Comparison of ENCODE assay signal across 8 cellular contexts in genomic region chr19:43534811-43535761, GRCh38. TPM values are rescaled to one million over a fixed set of nuclear protein-coding genes. Genes with fewer than 3 reads are reported as not detected.
DNase-seq lines count a peak whose midpoint lies in the region; ATAC-seq and TF ChIP-seq lines count a peak whose summit lies in the region.

No MANE protein-coding gene starts in this region.

- H3K36me3 ChIP-seq in CD8-positive, alpha-beta T cell (ENCODE audit: insufficient read depth, low read length), result no peaks in the 10 kb centered on the region
- H3K36me3 ChIP-seq in gastroesophageal sphincter (peaks cover 0 to 32% of the 10 kb centered on the region in 2 donors), neutrophil (peaks cover 27% of the 10 kb centered on the region)

- POLR2A ChIA-PET in CD8-positive, alpha-beta T cell (lab: Charles Lee), result interaction anchor here (1.5 to 1.8 kb wide), 2 partner anchors 28 to 71 kb away, joined by 4 to 5 read pairs; no protein-coding TSS in a partner anchor

- peak in 4 of 7 experiments; percentile 36 to 61 (median 39) for DNase-seq in CD8-positive, alpha-beta T cell
- DNase-seq in HuH-7.5 (ENCODE audit: low spot score), result peak; percentile 71
- no peak for DNase-seq in DMS79 treated with DMSO at 0.1 percent for 48 hours (lab: John Stamatoyannopoulos, UW)
- no peak for DNase-seq in DMS114 treated with DMSO at 0.1 percent for 48 hours (lab: John Stamatoyannopoulos, UW; ENCODE audit: unreplicated experiment)

- TF ChIP-seq EP300 in gastroesophageal sphincter (IDR thresholded peaks at IDR 0.05), result no peak

- CTCF ChIA-PET in CD8-positive, alpha-beta T cell (lab: Charles Lee), result interaction anchor here (0.8 to 5.6 kb wide), 9 partner anchors 9 to 96 kb away, joined by 3 to 46 read pairs (median 3); partner anchors contain the start of genes IRGQ and ZNF576

- H3K27me3 ChIP-seq in CD8-positive, alpha-beta T cell (ENCODE audit: insufficient read depth, low read length), result no peaks in the 10 kb centered on the region
- no peaks in the 10 kb centered on the region for H3K27me3 ChIP-seq in gastroesophageal sphincter
- no peaks in the 10 kb centered on the region for H3K27me3 ChIP-seq in neutrophil

- no peak for TF ChIP-seq CTCF in CD8-positive, alpha-beta T cell (IDR thresholded peaks at IDR 0.05)
- TF ChIP-seq CTCF in gastroesophageal sphincter (IDR thresholded peaks at IDR 0.05) (peak in 3 of 4 experiments; percentile 69 to 83 (median 81)), neutrophil (IDR thresholded peaks at IDR 0.05) (no peak)

- WGBS in gastroesophageal sphincter (ENCODE audit: low coverage in 1 of 2), 2 donors, result 40 to 60% methylated on average over 1 to 5 of the region's 62 CpGs

- intact Hi-C loops in CD8-positive, alpha-beta T cell (cut with DNase I, micrococcal nuclease), result loop anchor here (1.0 to 10.0 kb wide), 4 partner anchors 40 to 220 kb away; partner anchors contain the start of genes IRGQ (in 1 of the 2), PINLYP (in 1 of the 2), SMG9 (in 1 of the 2) and XRCC1 (in 1 of the 2)

- ATAC-seq in CD8-positive, alpha-beta T cell, result no peak
- no peak for ATAC-seq in activated T-helper 17 cell treated with anti-CD3 and anti-CD28 coated beads, Interleukin-2, amount 50 U/mL, for 72 hours (replicated peaks)
- ATAC-seq in gastroesophageal sphincter (peak; percentile 11), GM19452 (IDR thresholded peaks at IDR 0.05; ENCODE audit: unreplicated experiment) (no peak)

- no peak overlapping the region for H3K27ac Mint-ChIP-seq in CD8-positive, alpha-beta T cell
- H3K27ac Mint-ChIP-seq in activated T-helper 17 cell treated with anti-CD3 and anti-CD28 coated beads, Interleukin-2, amount 50 U/mL, for 72 hours, result peak overlapping the region; percentile 11

- no peak overlapping the region for H3K27ac ChIP-seq in CD8-positive, alpha-beta T cell (ENCODE audit: low read depth, low read length)
- H3K27ac ChIP-seq in gastroesophageal sphincter, result peak overlapping the region; percentile 57 to 96 (median 90)
- H3K27ac ChIP-seq in neutrophil, result peak overlapping the region; percentile 77

- H3K9me3 Mint-ChIP-seq in CD8-positive, alpha-beta T cell, result peaks cover 4% of the 10 kb centered on the region
- peaks cover 5% of the 10 kb centered on the region for H3K9me3 Mint-ChIP-seq in activated T-helper 17 cell treated with anti-CD3 and anti-CD28 coated beads, Interleukin-2, amount 50 U/mL, for 72 hours

- peaks cover 7% of the 10 kb centered on the region for H3K4me1 ChIP-seq in CD8-positive, alpha-beta T cell (ENCODE audit: insufficient read depth, low read length)
- peaks cover 0 to 37% (median 11%) of the 10 kb centered on the region in 3 donors for H3K4me1 ChIP-seq in gastroesophageal sphincter
- peaks cover 18 to 21% of the 10 kb centered on the region in 2 experiments for H3K4me1 ChIP-seq in neutrophil (ENCODE audit: control insufficient read depth in 1 of 2, insufficient read depth in 1 of 2, low read depth in 1 of 2, low read length in 1 of 2)

- no peaks in the 10 kb centered on the region for H3K27me3 Mint-ChIP-seq in CD8-positive, alpha-beta T cell (ENCODE audit: low read depth)
- H3K27me3 Mint-ChIP-seq in activated T-helper 17 cell treated with anti-CD3 and anti-CD28 coated beads, Interleukin-2, amount 50 U/mL, for 72 hours, result no peaks in the 10 kb centered on the region

- no peak for TF ChIP-seq POLR2A in gastroesophageal sphincter (IDR thresholded peaks at IDR 0.05)

- H3K4me3 ChIP-seq in CD8-positive, alpha-beta T cell (ENCODE audit: low read depth, low read length), result no peak overlapping the region
- H3K4me3 ChIP-seq in gastroesophageal sphincter (peak overlapping the region in 1 of 2 donors; percentile 70), neutrophil (ENCODE audit: low read depth in 1 of 2, low read length in 1 of 2) (no peak overlapping the region)

- peaks cover 36% of the 10 kb centered on the region for H3K36me3 Mint-ChIP-seq in CD8-positive, alpha-beta T cell
- peaks cover 29% of the 10 kb centered on the region for H3K36me3 Mint-ChIP-seq in activated T-helper 17 cell treated with anti-CD3 and anti-CD28 coated beads, Interleukin-2, amount 50 U/mL, for 72 hours (ENCODE audit: low read depth)

- H3K4me3 Mint-ChIP-seq in CD8-positive, alpha-beta T cell, result no peak overlapping the region
- no peak overlapping the region for H3K4me3 Mint-ChIP-seq in activated T-helper 17 cell treated with anti-CD3 and anti-CD28 coated beads, Interleukin-2, amount 50 U/mL, for 72 hours

- H3K4me1 Mint-ChIP-seq in CD8-positive, alpha-beta T cell (ENCODE audit: low read depth), result peaks cover 17% of the 10 kb centered on the region
- H3K4me1 Mint-ChIP-seq in activated T-helper 17 cell treated with anti-CD3 and anti-CD28 coated beads, Interleukin-2, amount 50 U/mL, for 72 hours, result peaks cover 9% of the 10 kb centered on the region

- H3K9me3 ChIP-seq in CD8-positive, alpha-beta T cell (ENCODE audit: low read length), result no peaks in the 10 kb centered on the region
- H3K9me3 ChIP-seq in gastroesophageal sphincter (peaks cover 0 to 11% (median 0%) of the 10 kb centered on the region in 3 donors), neutrophil (no peaks in the 10 kb centered on the region)

RNA-seq across cellular contexts. Expression of gene ZNF575, which starts 2.1 kb away (rescaled TPM):
- total RNA-seq in CD8-positive, alpha-beta T cell, result 1 to 10 TPM; 2.4 to 3.4 TPM
- 1 to 10 TPM in 1 of 2 donors, under 1 TPM in 1; 0.86 to 1.7 TPM for total RNA-seq in activated T-helper 17 cell treated with anti-CD3 and anti-CD28 coated beads, Interleukin-2, amount 50 U/mL, for 72 hours
- total RNA-seq in gastroesophageal sphincter, result 1 to 10 TPM in 1 of 4 donors, under 1 TPM in 1, not detected in 2; 0.66 to 3.3 TPM

RNA-seq across cellular contexts. Expression of gene ETHE1, which starts 8.1 kb away (rescaled TPM):
- 10 to 100 TPM; 17.2 to 17.6 TPM for total RNA-seq in CD8-positive, alpha-beta T cell
- total RNA-seq in activated T-helper 17 cell treated with anti-CD3 and anti-CD28 coated beads, Interleukin-2, amount 50 U/mL, for 72 hours, result 10 to 100 TPM; 71.1 to 74.0 TPM
- 10 to 100 TPM; 33.3 to 55.9 (median 52.3) TPM for total RNA-seq in gastroesophageal sphincter

RNA-seq across cellular contexts. Expression of gene PHLDB3, which starts 30.5 kb away (rescaled TPM):
- 100 to 1,000 TPM; 149 to 166 TPM for total RNA-seq in CD8-positive, alpha-beta T cell
- total RNA-seq in activated T-helper 17 cell treated with anti-CD3 and anti-CD28 coated beads, Interleukin-2, amount 50 U/mL, for 72 hours, result 10 to 100 TPM; 16.7 to 25.5 TPM
- total RNA-seq in gastroesophageal sphincter, result 10 to 100 TPM in 3 of 4 donors, 1 to 10 TPM in 1; 8.8 to 38.1 (median 14.9) TPM

RNA-seq across cellular contexts. Expression of gene XRCC1, which starts 40.2 kb away (rescaled TPM):
- 10 to 100 TPM; 19.8 to 20.7 TPM for total RNA-seq in CD8-positive, alpha-beta T cell
- total RNA-seq in activated T-helper 17 cell treated with anti-CD3 and anti-CD28 coated beads, Interleukin-2, amount 50 U/mL, for 72 hours, result 10 to 100 TPM; 33.8 to 34.9 TPM
- 10 to 100 TPM; 17.9 to 31.0 (median 22.6) TPM for total RNA-seq in gastroesophageal sphincter

RNA-seq across cellular contexts. Expression of gene PINLYP, which starts 40.5 kb away (rescaled TPM):
- 1 to 10 TPM; 1.1 TPM for total RNA-seq in CD8-positive, alpha-beta T cell
- total RNA-seq in activated T-helper 17 cell treated with anti-CD3 and anti-CD28 coated beads, Interleukin-2, amount 50 U/mL, for 72 hours, result 1 to 10 TPM; 4.6 to 6.2 TPM
- 1 to 10 TPM; 2.3 to 9.4 (median 6.7) TPM for total RNA-seq in gastroesophageal sphincter

Comparison
In these comparisons a context has a peak if more than half of its experiments do, and no peak if none do; other contexts are left out.
1. DNase-seq: peak in CD8-positive, alpha-beta T cell (4 of 7) and HuH-7.5 (single experiment); none in DMS79 treated with DMSO at 0.1 percent for 48 hours (single experiment) and DMS114 treated with DMSO at 0.1 percent for 48 hours (single experiment).
2. CTCF ChIP-seq: peak in gastroesophageal sphincter (3 of 4); none in CD8-positive, alpha-beta T cell (single experiment) and neutrophil (single experiment).